ENCODE assay signal across 9 cellular contexts in the genomic region with DNA sequence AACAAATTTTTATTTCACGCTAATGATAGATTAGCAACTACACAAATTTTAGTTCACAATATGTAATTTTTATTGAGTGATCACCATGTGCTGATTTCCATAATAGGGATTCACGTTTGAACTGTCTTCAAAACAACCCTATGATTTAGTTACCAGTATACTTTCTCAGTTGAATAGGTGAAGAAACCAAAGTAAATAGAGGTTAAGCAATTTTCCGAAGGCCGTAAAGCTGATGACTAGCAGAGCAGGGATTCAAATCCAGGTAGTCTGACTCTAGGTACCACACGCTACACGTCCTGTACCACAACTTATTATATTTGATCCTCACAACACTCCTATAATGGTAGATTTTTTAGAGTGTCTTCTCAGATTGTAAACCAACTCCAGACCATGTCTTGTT. TPM values are rescaled to one million over a fixed set of nuclear protein-coding genes. Genes with fewer than 3 reads are reported as not detected.
"Had no signal": no experiment of that assay in that cellular context is flagged by ENCODE, and none has a peak within 500 bp of the region (broad histone marks: within the 10 kb centered on the region; RNA-seq: fewer than 3 reads in every experiment).

No MANE protein-coding gene starts in this region.

RNA-seq across cellular contexts. Expression of gene CCL3, which starts 2.8 kb away (rescaled TPM):
- total RNA-seq: body of pancreas, M059J, SJCRH30 had no signal

RNA-seq across cellular contexts. Expression of gene CCL4, which starts 10.9 kb away (rescaled TPM):
- total RNA-seq: body of pancreas, RPMI7951, SJCRH30 had no signal

RNA-seq across cellular contexts. Expression of gene CCL18, which starts 28.6 kb away (rescaled TPM):
- total RNA-seq: activated CD4-positive, alpha-beta memory T cell treated with anti-CD3 and anti-CD28 coated beads, Interleukin-2, amount 10 ng/mL, durations not matched to agents 7 days and 5 days; activated naive CD8-positive, alpha-beta T cell treated with anti-CD3 and anti-CD28 coated beads, Interleukin-2, amount 10 ng/mL, durations not matched to agents 7 days and 5 days; activated T-cell treated with anti-CD3 and anti-CD28 coated beads, Interleukin-2, amount 50 U/mL, for 4 hours; astrocyte; body of pancreas; M059J; RPMI7951; SJCRH30; T-helper 1 cell treated with Interleukin-12 subunit alpha and Interleukin-12 subunit beta and Interleukin-4 antibody, amounts not matched to agents 30 ng/mL and 1 ng/mL, for 36 hours had no signal
